Comparison of ENCODE assay signal across 36 cellular contexts in genomic region chr4:96366632-96367031, GRCh38.
"Had no signal": no experiment of that assay in that cellular context is flagged by ENCODE, and none has a peak within 500 bp of the region (broad histone marks: within the 10 kb centered on the region; RNA-seq: fewer than 3 reads in every experiment).

No MANE protein-coding gene starts in this region.

- H3K4me3 Mint-ChIP-seq: activated B cell treated with CpG ODN at 0.5 μM for 24 hours; activated CD4-positive, alpha-beta memory T cell treated with anti-CD3 and anti-CD28 coated beads for 36 hours; activated CD4-positive, alpha-beta T cell treated with anti-CD3 and anti-CD28 coated beads, Interleukin-2, amount 10 ng/mL, durations not matched to agents 24 days and 14 days; activated CD8-positive, alpha-beta memory T cell treated with anti-CD3 and anti-CD28 coated beads, Interleukin-2, amount 10 ng/mL, durations not matched to agents 7 days and 5 days; activated CD8-positive, alpha-beta T cell treated with anti-CD3 and anti-CD28 coated beads for 36 hours; activated naive CD4-positive, alpha-beta T cell treated with anti-CD3 and anti-CD28 coated beads, Interleukin-2, amount 10 ng/mL, durations not matched to agents 7 days and 5 days; activated naive CD4-positive, alpha-beta T cell treated with anti-CD3 and anti-CD28 coated beads, Interleukin-2, amount 50 U/mL, for 24 hours; activated naive CD8-positive, alpha-beta T cell; activated naive CD8-positive, alpha-beta T cell treated with anti-CD3 and anti-CD28 coated beads, Interleukin-2, amount 10 ng/mL, durations not matched to agents 7 days and 5 days; activated naive CD8-positive, alpha-beta T cell treated with anti-CD3 and anti-CD28 coated beads, Interleukin-2, amount 50 U/mL, for 24 hours; activated T-cell treated with anti-CD3 and anti-CD28 coated beads, Interleukin-2, amount 50 U/mL, for 24 hours; brain; central memory CD8-positive, alpha-beta T cell; T-helper 1 cell treated with Interleukin-12 subunit alpha and Interleukin-12 subunit beta and Interleukin-4 antibody, amounts not matched to agents 30 μg/mL and 1 μg/mL, for 36 hours; T-helper 2 cell treated with Interferon-gamma antibody and Interleukin-4, amounts not matched to agents 5 μg/mL and 100 μg/mL, for 36 hours had no signal

- H3K27me3 Mint-ChIP-seq: activated B cell treated with CpG ODN at 0.5 μM for 24 hours; activated CD4-positive, alpha-beta memory T cell treated with anti-CD3 and anti-CD28 coated beads for 36 hours; activated CD4-positive, alpha-beta T cell treated with anti-CD3 and anti-CD28 coated beads, Interleukin-2, amount 10 ng/mL, durations not matched to agents 24 days and 14 days; activated CD8-positive, alpha-beta memory T cell treated with anti-CD3 and anti-CD28 coated beads, Interleukin-2, amount 10 ng/mL, durations not matched to agents 7 days and 5 days; activated CD8-positive, alpha-beta T cell treated with anti-CD3 and anti-CD28 coated beads for 36 hours; activated naive CD4-positive, alpha-beta T cell treated with anti-CD3 and anti-CD28 coated beads, Interleukin-2, amount 10 ng/mL, durations not matched to agents 7 days and 5 days; activated naive CD4-positive, alpha-beta T cell treated with anti-CD3 and anti-CD28 coated beads, Interleukin-2, amount 50 U/mL, for 24 hours; activated naive CD8-positive, alpha-beta T cell; activated naive CD8-positive, alpha-beta T cell treated with anti-CD3 and anti-CD28 coated beads, Interleukin-2, amount 10 ng/mL, durations not matched to agents 7 days and 5 days; activated naive CD8-positive, alpha-beta T cell treated with anti-CD3 and anti-CD28 coated beads, Interleukin-2, amount 50 U/mL, for 24 hours; activated T-cell treated with anti-CD3 and anti-CD28 coated beads, Interleukin-2, amount 50 U/mL, for 24 hours; brain; central memory CD8-positive, alpha-beta T cell had no signal

- H3K4me1 Mint-ChIP-seq: activated B cell treated with CpG ODN at 0.5 μM for 24 hours; activated CD4-positive, alpha-beta T cell treated with anti-CD3 and anti-CD28 coated beads, Interleukin-2, amount 10 ng/mL, durations not matched to agents 24 days and 14 days; activated CD8-positive, alpha-beta memory T cell treated with anti-CD3 and anti-CD28 coated beads, Interleukin-2, amount 10 ng/mL, durations not matched to agents 7 days and 5 days; activated naive CD4-positive, alpha-beta T cell treated with anti-CD3 and anti-CD28 coated beads, Interleukin-2, amount 10 ng/mL, durations not matched to agents 7 days and 5 days; activated naive CD4-positive, alpha-beta T cell treated with anti-CD3 and anti-CD28 coated beads, Interleukin-2, amount 50 U/mL, for 24 hours; activated naive CD8-positive, alpha-beta T cell treated with anti-CD3 and anti-CD28 coated beads, Interleukin-2, amount 10 ng/mL, durations not matched to agents 7 days and 5 days; activated naive CD8-positive, alpha-beta T cell treated with anti-CD3 and anti-CD28 coated beads, Interleukin-2, amount 50 U/mL, for 24 hours; brain; central memory CD8-positive, alpha-beta T cell had no signal

- H3K36me3 Mint-ChIP-seq: activated CD4-positive, alpha-beta memory T cell treated with anti-CD3 and anti-CD28 coated beads for 36 hours; activated CD8-positive, alpha-beta memory T cell treated with anti-CD3 and anti-CD28 coated beads, Interleukin-2, amount 10 ng/mL, durations not matched to agents 7 days and 5 days; activated naive CD4-positive, alpha-beta T cell treated with anti-CD3 and anti-CD28 coated beads, Interleukin-2, amount 10 ng/mL, durations not matched to agents 7 days and 5 days; activated naive CD4-positive, alpha-beta T cell treated with anti-CD3 and anti-CD28 coated beads, Interleukin-2, amount 50 U/mL, for 24 hours; activated naive CD8-positive, alpha-beta T cell; activated naive CD8-positive, alpha-beta T cell treated with anti-CD3 and anti-CD28 coated beads, Interleukin-2, amount 10 ng/mL, durations not matched to agents 7 days and 5 days; brain had no signal

- ATAC-seq: activated CD8-positive, alpha-beta memory T cell treated with anti-CD3 and anti-CD28 coated beads, Interleukin-2, amount 10 ng/mL, durations not matched to agents 7 days and 5 days; activated CD8-positive, alpha-beta T cell treated with anti-CD3 and anti-CD28 coated beads for 36 hours; activated naive CD8-positive, alpha-beta T cell treated with anti-CD3 and anti-CD28 coated beads, Interleukin-2, amount 50 U/mL, for 24 hours had no signal

- FAIRE-seq: bronchial epithelial cell had no signal

- H3K4me1 ChIP-seq: ascending aorta had no signal

- H3K9me3 Mint-ChIP-seq: activated naive CD4-positive, alpha-beta T cell treated with anti-CD3 and anti-CD28 coated beads, Interleukin-2, amount 10 ng/mL, durations not matched to agents 7 days and 5 days; activated naive CD8-positive, alpha-beta T cell treated with anti-CD3 and anti-CD28 coated beads, Interleukin-2, amount 10 ng/mL, durations not matched to agents 7 days and 5 days had no signal

- DNase-seq: activated B cell treated with CpG ODN at 0.5 μM for 24 hours; activated CD4-positive, alpha-beta memory T cell treated with anti-CD3 and anti-CD28 coated beads for 36 hours; activated CD4-positive, alpha-beta T cell treated with anti-CD3 and anti-CD28 coated beads for 4 hours; activated CD4-positive, alpha-beta T cell treated with anti-CD3 and anti-CD28 coated beads, Interleukin-2, amount 10 ng/mL, durations not matched to agents 24 days and 14 days; activated CD4-positive, alpha-beta T cell treated with anti-CD3 and anti-CD28 coated beads, Interleukin-2, amount 50 U/mL, for 1 hour; activated CD4-positive, alpha-beta T cell treated with anti-CD3 and anti-CD28 coated beads, Interleukin-2, amount 50 U/mL, for 4 hours; activated CD4-positive, CD25-positive, alpha-beta regulatory T cell treated with anti-CD3 and anti-CD28 coated beads, Interleukin-2, amount 50 U/mL, for 72 hours; activated CD8-positive, alpha-beta memory T cell treated with anti-CD3 and anti-CD28 coated beads for 24 hours; activated CD8-positive, alpha-beta memory T cell treated with anti-CD3 and anti-CD28 coated beads, Interleukin-2, amount 10 ng/mL, durations not matched to agents 7 days and 5 days; activated CD8-positive, alpha-beta memory T cell treated with anti-CD3 and anti-CD28 coated beads, Interleukin-2, amount 50 U/mL, for 48 hours; activated CD8-positive, alpha-beta T cell treated with anti-CD3 and anti-CD28 coated beads for 36 hours; activated effector memory CD4-positive, alpha-beta T cell treated with Interleukin-2 at 50 U/mL for 16 hours; activated gamma-delta T cell; activated naive CD4-positive, alpha-beta T cell treated with anti-CD3 and anti-CD28 coated beads, Interleukin-2, amount 10 ng/mL, durations not matched to agents 7 days and 5 days; activated naive CD4-positive, alpha-beta T cell treated with Interleukin-2 at 50 U/mL for 16 hours; activated naive CD8-positive, alpha-beta T cell treated with anti-CD3 and anti-CD28 coated beads, Interleukin-2, amount 10 ng/mL, durations not matched to agents 7 days and 5 days; activated naive CD8-positive, alpha-beta T cell treated with anti-CD3 and anti-CD28 coated beads, Interleukin-2, amount 50 U/mL, for 24 hours; activated T-cell treated with anti-CD3 and anti-CD28 coated beads, Interleukin-2, amount 50 U/mL, for 24 hours; activated T-cell treated with anti-CD3 and anti-CD28 coated beads, Interleukin-2, amount 50 U/mL, for 48 hours; amygdala; anterior cingulate cortex; caudate nucleus; cerebellar nuclear complex; T-helper 2 cell; T-helper 9 cell had no signal

- H3K27me3 ChIP-seq: ascending aorta, cardiac muscle cell had no signal

- H3K4me3 ChIP-seq: ascending aorta, cardiac muscle cell had no signal

- H3K27ac Mint-ChIP-seq: activated B cell treated with CpG ODN at 0.5 μM for 24 hours; activated CD4-positive, alpha-beta memory T cell treated with anti-CD3 and anti-CD28 coated beads for 36 hours; activated CD4-positive, alpha-beta T cell treated with anti-CD3 and anti-CD28 coated beads, Interleukin-2, amount 10 ng/mL, durations not matched to agents 24 days and 14 days; activated CD8-positive, alpha-beta memory T cell treated with anti-CD3 and anti-CD28 coated beads, Interleukin-2, amount 10 ng/mL, durations not matched to agents 7 days and 5 days; activated CD8-positive, alpha-beta T cell treated with anti-CD3 and anti-CD28 coated beads for 36 hours; activated naive CD4-positive, alpha-beta T cell treated with anti-CD3 and anti-CD28 coated beads, Interleukin-2, amount 10 ng/mL, durations not matched to agents 7 days and 5 days; activated naive CD4-positive, alpha-beta T cell treated with anti-CD3 and anti-CD28 coated beads, Interleukin-2, amount 50 U/mL, for 24 hours; activated naive CD8-positive, alpha-beta T cell; activated naive CD8-positive, alpha-beta T cell treated with anti-CD3 and anti-CD28 coated beads, Interleukin-2, amount 10 ng/mL, durations not matched to agents 7 days and 5 days; activated naive CD8-positive, alpha-beta T cell treated with anti-CD3 and anti-CD28 coated beads, Interleukin-2, amount 50 U/mL, for 24 hours; activated T-cell treated with anti-CD3 and anti-CD28 coated beads, Interleukin-2, amount 50 U/mL, for 24 hours; activated T-helper 2 cell treated with anti-CD3 and anti-CD28 coated beads, Interferon-gamma antibody, Interleukin-2, Interleukin-4, amounts not matched to agents 10 μg/mL and 5 μg/mL and 100 μg/mL, durations not matched to agents 14 hours and 24 hours and 36 hours; brain; T-helper 1 cell treated with Interleukin-12 subunit alpha and Interleukin-12 subunit beta and Interleukin-4 antibody, amounts not matched to agents 30 μg/mL and 1 μg/mL, for 36 hours; T-helper 2 cell treated with Interferon-gamma antibody and Interleukin-4, amounts not matched to agents 5 μg/mL and 100 μg/mL, for 36 hours had no signal

- H3K36me3 ChIP-seq: ascending aorta, cardiac muscle cell had no signal

- H3K27ac ChIP-seq: ascending aorta, cardiac muscle cell, VCaP had no signal
